Comparison of ENCODE assay signal across 9 cellular contexts in the genomic region with DNA sequence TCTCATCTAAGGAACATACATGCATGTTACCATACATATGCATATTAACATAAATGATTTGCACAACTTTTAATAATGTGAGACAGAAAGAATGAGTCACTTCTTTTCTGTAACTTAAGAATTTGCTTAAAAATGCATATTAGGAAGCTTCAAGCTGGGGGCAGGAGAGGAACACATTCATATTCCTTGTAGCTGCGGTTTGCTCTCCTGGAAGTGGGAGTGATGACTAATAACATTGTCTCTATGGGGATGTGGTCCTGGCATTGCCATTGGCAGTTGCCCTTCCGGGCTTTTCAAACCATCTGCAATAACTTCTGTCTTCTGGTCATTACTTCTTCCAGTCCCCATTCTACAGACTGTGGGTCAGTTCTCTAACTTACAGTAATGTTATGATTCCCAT. TPM values are rescaled to one million over a fixed set of nuclear protein-coding genes. Genes with fewer than 3 reads are reported as not detected.
DNase-seq lines count a peak whose midpoint lies in the region; ATAC-seq, FAIRE-seq and TF ChIP-seq lines count a peak whose summit lies in the region.
"Had no signal": no experiment of that assay in that cellular context is flagged by ENCODE, and none has a peak within 500 bp of the region (broad histone marks: within the 10 kb centered on the region; RNA-seq: fewer than 3 reads in every experiment).

No MANE protein-coding gene starts in this region.

- H3K9ac ChIP-seq in K562 (ENCODE audit: insufficient read depth in 1 of 2, low read depth in 2 of 2, low read length in 2 of 2) (no peak overlapping the region), mesenchymal stem cell (ENCODE audit: low read length) (peak overlapping the region; percentile 30)

- H3K79me1 ChIP-seq in mesenchymal stem cell (replicated peaks; ENCODE audit: low read length, poor library complexity, severe bottlenecking), result no peaks in the 10 kb centered on the region

- H3K4me2 ChIP-seq in K562 (ENCODE audit: insufficient read depth, low read length) (no peak overlapping the region), mesenchymal stem cell (ENCODE audit: low read length, poor library complexity, severe bottlenecking) (no peak overlapping the region)

- no peak overlapping the region for H2BK120ac ChIP-seq in mesenchymal stem cell (ENCODE audit: low read depth, low read length)

- no peak overlapping the region for H3K23ac ChIP-seq in mesenchymal stem cell (ENCODE audit: low read length in 2 of 2)

- BruUV-seq in K562 (replicated peaks; lab: Mats Ljungman, UMichigan), result no TSS peak

- TF ChIP-seq EP300 in K562 (IDR thresholded peaks at IDR 0.05; ENCODE audit: low read length), result no peak

- H3K18ac ChIP-seq in mesenchymal stem cell (ENCODE audit: low read depth in 1 of 2, low read length in 2 of 2), result no peak overlapping the region

- H2AFZ ChIP-seq in K562 (ENCODE audit: low read depth, low read length) (no peak overlapping the region), mesenchymal stem cell (ENCODE audit: low read depth, low read length) (no peak overlapping the region)

- H3K9me1 ChIP-seq in K562 (ENCODE audit: control insufficient read depth, insufficient read depth, low read length), result no peaks in the 10 kb centered on the region

- no peaks in the 10 kb centered on the region for H3K79me2 ChIP-seq in K562 (ENCODE audit: control insufficient read depth, insufficient read depth, low read length)

- no peak for TF ChIP-seq POLR2A in K562 (conservative IDR thresholded peaks at IDR 0.05)

- no peak overlapping the region for H4K8ac ChIP-seq in mesenchymal stem cell (ENCODE audit: low read length)

- H3K4me1 ChIP-seq in K562 (replicated peaks in 1 of 2; ENCODE audit: control insufficient read depth in 2 of 2, insufficient read depth in 2 of 2, low read length in 2 of 2) (peaks cover 0 to 14% of the 10 kb centered on the region in 2 experiments; a peak in 4 of 5 replicates), mesenchymal stem cell (ENCODE audit: control insufficient read depth, insufficient read depth, low read depth, low read length) (peaks cover 7% of the 10 kb centered on the region)

- no peak overlapping the region for H4K91ac ChIP-seq in mesenchymal stem cell (ENCODE audit: low read length)

- peak; percentile 90 for DNase-seq in Daoy (ENCODE audit: low read depth)
- peak; percentile 51 for DNase-seq in NCI-H1048 (lab: John Stamatoyannopoulos, UW)
- peak in 1 of 4 experiments; percentile 40 for DNase-seq in K562 (ENCODE audit: extremely low read depth in 1 of 4, low spot score in 3 of 4)
- peak; percentile 90 for DNase-seq in mesenchymal stem cell
- no peak for DNase-seq in SHP77 (lab: John Stamatoyannopoulos, UW)
- no peak for DNase-seq in effector CD4-positive, alpha-beta T cell
- DNase-seq: activated CD8-positive, alpha-beta memory T cell treated with anti-CD3 and anti-CD28 coated beads for 24 hours had no signal

- intact Hi-C loops in K562 (cut with micrococcal nuclease), result no loop called here

- CTCF ChIA-PET in K562 (lab: Yijun Ruan, JAX; ENCODE audit: low intra/inter-chr PET ratio), result interaction anchor here (0.6 kb wide), 1 partner anchor 149 kb away, joined by 3 read pairs; no protein-coding TSS in a partner anchor

- ATAC-seq in K562 (no peak), GM19395 (IDR thresholded peaks at IDR 0.05; ENCODE audit: unreplicated experiment) (no peak), GM18520 (IDR thresholded peaks at IDR 0.05; ENCODE audit: unreplicated experiment) (no peak)

- no peak overlapping the region for H3K14ac ChIP-seq in mesenchymal stem cell (ENCODE audit: low read length in 2 of 2)

- H3K27ac ChIP-seq in K562 (ENCODE audit: extremely low read depth, low read depth, low read length) (no peak overlapping the region), mesenchymal stem cell (ENCODE audit: low read length, poor library complexity, severe bottlenecking) (peak overlapping the region; percentile 35)

- H2BK5ac ChIP-seq in mesenchymal stem cell (ENCODE audit: low read depth, low read length, poor library complexity, severe bottlenecking), result no peak overlapping the region

- peak; percentile 62 for FAIRE-seq in K562 (lab: Jason Lieb, UNC)

- POLR2A ChIA-PET in K562 (lab: Yijun Ruan, JAX), result interaction anchor here (0.8 to 3.5 kb wide), 2 partner anchors 10 to 26 kb away, joined by 3 to 18 read pairs; no protein-coding TSS in a partner anchor

- no peak overlapping the region for H2BK12ac ChIP-seq in mesenchymal stem cell (ENCODE audit: low read length in 2 of 2)

- H3K4ac ChIP-seq in mesenchymal stem cell (ENCODE audit: low read depth in 1 of 2, low read length in 2 of 2), result no peak overlapping the region

- H3K4me3 ChIP-seq in K562, result no peak overlapping the region
- H3K4me3 ChIP-seq in mesenchymal stem cell (ENCODE audit: insufficient read depth in 1 of 2, low read depth in 1 of 2, low read length in 2 of 2), result no peak overlapping the region

- no peaks in the 10 kb centered on the region for H4K20me1 ChIP-seq in K562 (replicated peaks; ENCODE audit: control insufficient read depth, insufficient read depth, low read length)

- H3K9me3 ChIP-seq in K562 (replicated peaks; ENCODE audit: control insufficient read depth, insufficient read depth, low read depth, low read length) (no peaks in the 10 kb centered on the region), mesenchymal stem cell (ENCODE audit: control insufficient read depth, low read length) (no peaks in the 10 kb centered on the region)

- no peak overlapping the region for H2AK5ac ChIP-seq in mesenchymal stem cell (ENCODE audit: low read length, severe bottlenecking)

- no peak overlapping the region for H2BK15ac ChIP-seq in mesenchymal stem cell (ENCODE audit: low read depth, poor library complexity, severe bottlenecking)

- in situ Hi-C loops in K562 (cut with MboI), result no loop called here

- H3K27me3 ChIP-seq in K562 (ENCODE audit: control insufficient read depth in 2 of 2, insufficient read depth in 2 of 2, low read length in 2 of 2), result no peaks in the 10 kb centered on the region
- H3K27me3 ChIP-seq in mesenchymal stem cell (ENCODE audit: control insufficient read depth in 1 of 2, insufficient read depth in 1 of 2, low read length in 2 of 2), result no peaks in the 10 kb centered on the region

- H3K36me3 ChIP-seq in K562 (ENCODE audit: control insufficient read depth, insufficient read depth, low read length), result no peaks in the 10 kb centered on the region
- H3K36me3 ChIP-seq in mesenchymal stem cell (ENCODE audit: control insufficient read depth in 1 of 2, insufficient read depth in 2 of 2, low read depth in 1 of 2, low read length in 2 of 2), result no peaks in the 10 kb centered on the region

- peak; percentile 11 to 22; a peak in 1 of 4 replicates for TF ChIP-seq RAD21 in K562 (CRISPR knock-in tag; conservative IDR thresholded peaks at IDR 0.05 in 1 of 2, IDR thresholded peaks at IDR 0.05 in 1 of 2)

- 16% methylated on average over 2 of the region's 2 CpGs for WGBS in K562 (ENCODE audit: insufficient coverage, low coverage, missing lambda C conversion rate)
- WGBS in mesenchymal stem cell, result 0% methylated on average over 2 of the region's 2 CpGs

- peak in 1 of 3 experiments; percentile 13; a peak in 1 of 6 replicates for TF ChIP-seq CTCF in K562 (IDR thresholded peaks at IDR 0.05 in 2 of 3, conservative IDR thresholded peaks at IDR 0.05 in 1 of 3; ENCODE audit: insufficient read depth in 2 of 3, low read depth in 1 of 3, low read length in 3 of 3)

TF ChIP-seq in K562, 482 proteins besides CTCF, POLR2A, EP300 and RAD21 (continues in another document):
- TF ChIP-seq, protein P1, sequence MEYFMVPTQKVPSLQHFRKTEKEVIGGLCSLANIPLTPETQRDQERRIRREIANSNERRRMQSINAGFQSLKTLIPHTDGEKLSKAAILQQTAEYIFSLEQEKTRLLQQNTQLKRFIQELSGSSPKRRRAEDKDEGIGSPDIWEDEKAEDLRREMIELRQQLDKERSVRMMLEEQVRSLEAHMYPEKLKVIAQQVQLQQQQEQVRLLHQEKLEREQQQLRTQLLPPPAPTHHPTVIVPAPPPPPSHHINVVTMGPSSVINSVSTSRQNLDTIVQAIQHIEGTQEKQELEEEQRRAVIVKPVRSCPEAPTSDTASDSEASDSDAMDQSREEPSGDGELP (CRISPR knock-in tag; IDR thresholded peaks at IDR 0.05; ENCODE audit: borderline replicate concordance), result no peak
- 0 out of 2 replicates have a peak, but pooled peaks have one; percentile 49 for TF ChIP-seq JUN (IDR thresholded peaks at IDR 0.05; ENCODE audit: borderline replicate concordance, low read depth, low read length)
- TF ChIP-seq JUN (CRISPR knock-in tag; IDR thresholded peaks at IDR 0.05; ENCODE audit: borderline replicate concordance), result no peak
- TF ChIP-seq MCM3 (IDR thresholded peaks at IDR 0.05), result no peak
- TF ChIP-seq FOSL1 (tag; conservative IDR thresholded peaks at IDR 0.05), result peak; percentile 86
- TF ChIP-seq FUS (optimal IDR thresholded peaks at IDR 0.05; ENCODE audit: low read depth, low read length), result no peak

RNA-seq across cellular contexts. Expression of a gene that starts 15.6 kb away (rescaled TPM):
- 9.5 and 14.2 TPM in 2 replicates for total RNA-seq in Daoy (2014; rRNA removed; shearing (Covaris generic))
- 15.4 and 34.1 TPM in 2 replicates for total RNA-seq in K562 (2011; cell fraction: chromatin; rRNA removed; ENCODE audit: low replicate concordance)
- total RNA-seq in K562 (2011; cell fraction: nucleolus; rRNA removed), result 40.4 and 52.0 TPM in 2 replicates
- total RNA-seq in K562 (2011; cell fraction: nucleoplasm; rRNA removed), result 27.5 and 32.1 TPM in 2 replicates
- total RNA-seq in K562 (2014; rRNA removed) (27.3 and 28.5 TPM in 2 replicates), K562 (2014; rRNA removed; fragmentation: Illumina TruSeq; extraction: Trizol) (10.6 and 10.7 TPM in 2 replicates), K562 (2015; rRNA removed; fragmentation: Illumina TruSeq; extraction: Trizol) (13.9 and 14.7 TPM in 2 replicates), K562 (2021) (55.1 and 60.3 TPM in 2 replicates)
- polyA plus RNA-seq in K562 (2011; rRNA removed) (8.0 and 13.7 TPM in 2 replicates), K562 (2014; fragmentation: Illumina TruSeq; extraction: Trizol) (16.5 and 19.2 TPM in 2 replicates), K562 (2014; fragmentation: Nextera tagmentation; extraction: Ambion mirVana) (1 to 10 TPM; 3.4 to 3.7 TPM), K562 (2014; rRNA removed) (32.6 and 36.4 TPM in 2 replicates)
- 10.9 and 33.4 TPM in 2 replicates for polyA plus RNA-seq in K562 (2011; cell fraction: cytosol; rRNA removed)
- polyA plus RNA-seq in K562 (2011; cell fraction: nucleus; rRNA removed), result 19.2 and 52.4 TPM in 2 replicates
- polyA plus RNA-seq in K562 (2012), result 25.3 and 34.2 TPM in 2 replicates
- polyA minus RNA-seq in K562 (2011; rRNA and poly(A)+ RNA removed), result 4.3 and 8.8 TPM in 2 replicates
- 17.7 and 18.6 TPM in 2 replicates for polyA minus RNA-seq in K562 (2011; cell fraction: cytosol; rRNA and poly(A)+ RNA removed)
- 21.2 and 23.4 TPM in 2 replicates for polyA minus RNA-seq in K562 (2011; cell fraction: nucleus; rRNA and poly(A)+ RNA removed)
- polyA plus RNA-seq in mesenchymal stem cell (2013, experiment 1 of 2), result 42.8 TPM
- polyA plus RNA-seq in mesenchymal stem cell (2013, experiment 2 of 2), result 43.5 TPM

Comparison
In these comparisons a context has a peak if more than half of its experiments do, and no peak if none do; other contexts are left out.
1. DNase-seq: peak in Daoy (single experiment), NCI-H1048 (single experiment) and mesenchymal stem cell (single experiment); none in SHP77 (0 of 2) and effector CD4-positive, alpha-beta T cell (single experiment).